In the genomic region with DNA sequence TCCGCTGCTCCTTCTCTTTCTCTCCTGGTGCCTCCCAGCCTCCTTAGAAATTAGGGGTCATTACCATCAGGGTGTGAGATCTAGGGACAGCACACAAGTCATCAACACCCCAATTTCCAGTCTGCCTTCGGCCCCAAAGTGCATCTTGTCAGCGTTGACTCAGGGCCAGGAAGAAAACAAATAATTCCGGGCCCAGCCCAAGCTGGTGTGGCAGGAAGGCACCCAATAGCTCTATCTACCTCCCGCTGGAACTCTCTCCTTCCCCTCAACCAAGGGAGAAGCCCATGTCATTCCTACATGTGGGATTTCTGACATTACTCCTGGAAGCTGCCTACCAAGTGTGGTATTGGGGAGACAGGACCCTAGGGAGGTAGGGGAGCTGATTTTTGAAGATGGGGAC, we compare ENCODE assay signal across 37 cellular contexts. TPM values are rescaled to one million over a fixed set of nuclear protein-coding genes. Genes with fewer than 3 reads are reported as not detected.
"Had no signal": no experiment of that assay in that cellular context is flagged by ENCODE, and none has a peak within 500 bp of the region (broad histone marks: within the 10 kb centered on the region; RNA-seq: fewer than 3 reads in every experiment).

No MANE protein-coding gene starts in this region.

- H3K36me3 ChIP-seq: ascending aorta, breast epithelium, gastrocnemius medialis had no signal

- H3K36me3 Mint-ChIP-seq: activated CD4-positive, alpha-beta memory T cell treated with anti-CD3 and anti-CD28 coated beads for 36 hours; activated CD8-positive, alpha-beta memory T cell treated with anti-CD3 and anti-CD28 coated beads, Interleukin-2, amount 10 ng/mL, durations not matched to agents 7 days and 5 days; activated naive CD4-positive, alpha-beta T cell treated with anti-CD3 and anti-CD28 coated beads, Interleukin-2, amount 50 U/mL, for 24 hours; activated naive CD8-positive, alpha-beta T cell treated with anti-CD3 and anti-CD28 coated beads, Interleukin-2, amount 10 ng/mL, durations not matched to agents 7 days and 5 days; brain had no signal

- H3K9me3 ChIP-seq: ascending aorta, breast epithelium, gastrocnemius medialis had no signal

- H3K27ac ChIP-seq: ascending aorta, breast epithelium, epithelial cell of prostate, foreskin keratinocyte, gastrocnemius medialis had no signal

- H3K4me3 Mint-ChIP-seq: activated CD4-positive, alpha-beta memory T cell treated with anti-CD3 and anti-CD28 coated beads for 36 hours; activated CD4-positive, alpha-beta T cell treated with anti-CD3 and anti-CD28 coated beads for 36 hours; activated CD4-positive, alpha-beta T cell treated with anti-CD3 and anti-CD28 coated beads, Interleukin-2, amount 10 ng/mL, durations not matched to agents 24 days and 14 days; activated CD8-positive, alpha-beta memory T cell treated with anti-CD3 and anti-CD28 coated beads, Interleukin-2, amount 10 ng/mL, durations not matched to agents 7 days and 5 days; activated CD8-positive, alpha-beta T cell treated with anti-CD3 and anti-CD28 coated beads, Interleukin-2, amount 10 ng/mL, durations not matched to agents 7 days and 5 days; activated naive CD4-positive, alpha-beta T cell treated with anti-CD3 and anti-CD28 coated beads for 36 hours; activated naive CD4-positive, alpha-beta T cell treated with anti-CD3 and anti-CD28 coated beads, Interleukin-2, amount 50 U/mL, for 24 hours; activated naive CD8-positive, alpha-beta T cell treated with anti-CD3 and anti-CD28 coated beads, Interleukin-2, amount 10 ng/mL, durations not matched to agents 7 days and 5 days; activated T-helper 1 cell treated with anti-CD3 and anti-CD28 coated beads, Interleukin-12 subunit alpha, Interleukin-12 subunit beta, Interleukin-2, Interleukin-4 antibody, amounts not matched to agents 30 ng/mL and 10 ng/mL and 1 ng/mL, durations not matched to agents 14 hours and 24 hours and 36 hours; brain; central memory CD8-positive, alpha-beta T cell; T-helper 17 cell; T-helper 2 cell treated with Interferon-gamma antibody and Interleukin-4, amounts not matched to agents 5 μg/mL and 100 μg/mL, for 36 hours had no signal

- H3K27me3 ChIP-seq: ascending aorta, breast epithelium, foreskin keratinocyte, gastrocnemius medialis had no signal

- H3K4me3 ChIP-seq: ascending aorta, breast epithelium, gastrocnemius medialis had no signal

- ATAC-seq: activated CD4-positive, alpha-beta T cell treated with anti-CD3 and anti-CD28 coated beads for 36 hours; activated CD8-positive, alpha-beta memory T cell treated with anti-CD3 and anti-CD28 coated beads, Interleukin-2, amount 10 ng/mL, durations not matched to agents 7 days and 5 days; activated CD8-positive, alpha-beta T cell treated with anti-CD3 and anti-CD28 coated beads, Interleukin-2, amount 10 ng/mL, durations not matched to agents 7 days and 5 days; foreskin keratinocyte; gastrocnemius medialis; T-helper 17 cell had no signal

- DNase-seq: activated CD4-positive, alpha-beta memory T cell treated with anti-CD3 and anti-CD28 coated beads for 36 hours; activated CD4-positive, alpha-beta T cell treated with anti-CD3 and anti-CD28 coated beads for 36 hours; activated CD4-positive, alpha-beta T cell treated with anti-CD3 and anti-CD28 coated beads, Interleukin-2, amount 10 ng/mL, durations not matched to agents 24 days and 14 days; activated CD4-positive, CD25-positive, alpha-beta regulatory T cell; activated CD4-positive, CD25-positive, alpha-beta regulatory T cell treated with anti-CD3 and anti-CD28 coated beads, Interleukin-2, amount 50 U/mL, for 72 hours; activated CD8-positive, alpha-beta memory T cell treated with anti-CD3 and anti-CD28 coated beads, Interleukin-2, amount 10 ng/mL, durations not matched to agents 7 days and 5 days; activated CD8-positive, alpha-beta memory T cell treated with anti-CD3 and anti-CD28 coated beads, Interleukin-2, amount 50 U/mL, for 4 hours; activated CD8-positive, alpha-beta T cell treated with anti-CD3 and anti-CD28 coated beads, Interleukin-2, amount 10 ng/mL, durations not matched to agents 7 days and 5 days; activated effector memory CD4-positive, alpha-beta T cell treated with anti-CD3 and anti-CD28 coated beads, Interleukin-2, amount 50 U/mL, for 16 hours; activated naive CD4-positive, alpha-beta T cell treated with anti-CD3 and anti-CD28 coated beads for 36 hours; activated naive CD8-positive, alpha-beta T cell treated with anti-CD3 and anti-CD28 coated beads, Interleukin-2, amount 10 ng/mL, durations not matched to agents 7 days and 5 days; activated T-cell treated with anti-CD3 and anti-CD28 coated beads, Interleukin-2, amount 50 U/mL, for 1 hour; activated T-cell treated with anti-CD3 and anti-CD28 coated beads, Interleukin-2, amount 50 U/mL, for 48 hours; cortex of kidney; dermis blood vessel endothelial cell; effector CD8-positive, alpha-beta T cell; foreskin keratinocyte; gastrocnemius medialis; glutamatergic neuron; T-helper 1 cell; T-helper 17 cell; T1000 had no signal

- H3K9me3 Mint-ChIP-seq: activated CD4-positive, alpha-beta memory T cell treated with anti-CD3 and anti-CD28 coated beads for 36 hours; activated CD4-positive, alpha-beta T cell treated with anti-CD3 and anti-CD28 coated beads, Interleukin-2, amount 10 ng/mL, durations not matched to agents 24 days and 14 days; activated naive CD4-positive, alpha-beta T cell treated with anti-CD3 and anti-CD28 coated beads for 36 hours; activated naive CD4-positive, alpha-beta T cell treated with anti-CD3 and anti-CD28 coated beads, Interleukin-2, amount 50 U/mL, for 24 hours; activated naive CD8-positive, alpha-beta T cell treated with anti-CD3 and anti-CD28 coated beads, Interleukin-2, amount 10 ng/mL, durations not matched to agents 7 days and 5 days; activated T-helper 1 cell treated with anti-CD3 and anti-CD28 coated beads, Interleukin-12 subunit alpha, Interleukin-12 subunit beta, Interleukin-2, Interleukin-4 antibody, amounts not matched to agents 30 ng/mL and 10 ng/mL and 1 ng/mL, durations not matched to agents 14 hours and 24 hours and 36 hours; activated T-helper 2 cell treated with anti-CD3 and anti-CD28 coated beads, Interferon-gamma antibody, Interleukin-2, Interleukin-4, amounts not matched to agents 10 μg/mL and 5 μg/mL and 100 μg/mL, durations not matched to agents 14 hours and 24 hours and 36 hours; central memory CD8-positive, alpha-beta T cell; T-helper 2 cell treated with Interferon-gamma antibody and Interleukin-4, amounts not matched to agents 5 μg/mL and 100 μg/mL, for 36 hours had no signal

- H3K4me1 ChIP-seq: ascending aorta, breast epithelium, gastrocnemius medialis had no signal

- FAIRE-seq: endometrium, endothelial cell of umbilical vein had no signal

- H3K27ac Mint-ChIP-seq: activated CD4-positive, alpha-beta memory T cell treated with anti-CD3 and anti-CD28 coated beads for 36 hours; activated CD4-positive, alpha-beta T cell treated with anti-CD3 and anti-CD28 coated beads for 36 hours; activated CD4-positive, alpha-beta T cell treated with anti-CD3 and anti-CD28 coated beads, Interleukin-2, amount 10 ng/mL, durations not matched to agents 24 days and 14 days; activated CD8-positive, alpha-beta memory T cell treated with anti-CD3 and anti-CD28 coated beads, Interleukin-2, amount 10 ng/mL, durations not matched to agents 7 days and 5 days; activated CD8-positive, alpha-beta T cell treated with anti-CD3 and anti-CD28 coated beads, Interleukin-2, amount 10 ng/mL, durations not matched to agents 7 days and 5 days; activated naive CD4-positive, alpha-beta T cell treated with anti-CD3 and anti-CD28 coated beads for 36 hours; activated naive CD4-positive, alpha-beta T cell treated with anti-CD3 and anti-CD28 coated beads, Interleukin-2, amount 50 U/mL, for 24 hours; activated naive CD8-positive, alpha-beta T cell treated with anti-CD3 and anti-CD28 coated beads, Interleukin-2, amount 10 ng/mL, durations not matched to agents 7 days and 5 days; activated T-helper 1 cell treated with anti-CD3 and anti-CD28 coated beads, Interleukin-12 subunit alpha, Interleukin-12 subunit beta, Interleukin-2, Interleukin-4 antibody, amounts not matched to agents 30 ng/mL and 10 ng/mL and 1 ng/mL, durations not matched to agents 14 hours and 24 hours and 36 hours; activated T-helper 2 cell treated with anti-CD3 and anti-CD28 coated beads, Interferon-gamma antibody, Interleukin-2, Interleukin-4, amounts not matched to agents 10 μg/mL and 5 μg/mL and 100 μg/mL, durations not matched to agents 14 hours and 24 hours and 36 hours; brain; T-helper 17 cell; T-helper 2 cell treated with Interferon-gamma antibody and Interleukin-4, amounts not matched to agents 5 μg/mL and 100 μg/mL, for 36 hours had no signal

- H3K27me3 Mint-ChIP-seq: activated CD4-positive, alpha-beta memory T cell treated with anti-CD3 and anti-CD28 coated beads for 36 hours; activated CD4-positive, alpha-beta T cell treated with anti-CD3 and anti-CD28 coated beads for 36 hours; activated naive CD4-positive, alpha-beta T cell treated with anti-CD3 and anti-CD28 coated beads, Interleukin-2, amount 50 U/mL, for 24 hours; central memory CD8-positive, alpha-beta T cell had no signal

- H3K4me1 Mint-ChIP-seq: activated CD4-positive, alpha-beta T cell treated with anti-CD3 and anti-CD28 coated beads for 36 hours; activated CD4-positive, alpha-beta T cell treated with anti-CD3 and anti-CD28 coated beads, Interleukin-2, amount 10 ng/mL, durations not matched to agents 24 days and 14 days; activated CD8-positive, alpha-beta memory T cell treated with anti-CD3 and anti-CD28 coated beads, Interleukin-2, amount 10 ng/mL, durations not matched to agents 7 days and 5 days; activated naive CD4-positive, alpha-beta T cell treated with anti-CD3 and anti-CD28 coated beads, Interleukin-2, amount 50 U/mL, for 24 hours; activated naive CD8-positive, alpha-beta T cell treated with anti-CD3 and anti-CD28 coated beads, Interleukin-2, amount 10 ng/mL, durations not matched to agents 7 days and 5 days; brain; central memory CD8-positive, alpha-beta T cell had no signal

RNA-seq across cellular contexts. Expression of gene C6orf132, which starts 11.5 kb away (rescaled TPM):
- total RNA-seq: cerebellum, dermis blood vessel endothelial cell, T-helper 17 cell had no signal

RNA-seq across cellular contexts. Expression of gene GUCA1A, which starts 19.2 kb away (rescaled TPM):
- total RNA-seq: activated CD4-positive, alpha-beta memory T cell treated with anti-CD3 and anti-CD28 coated beads for 36 hours; activated CD4-positive, alpha-beta T cell treated with anti-CD3 and anti-CD28 coated beads for 36 hours; activated CD4-positive, alpha-beta T cell treated with anti-CD3 and anti-CD28 coated beads, Interleukin-2, amount 10 ng/mL, durations not matched to agents 24 days and 14 days; activated CD8-positive, alpha-beta memory T cell treated with anti-CD3 and anti-CD28 coated beads for 36 hours; activated CD8-positive, alpha-beta memory T cell treated with anti-CD3 and anti-CD28 coated beads, Interleukin-2, amount 10 ng/mL, durations not matched to agents 7 days and 5 days; activated CD8-positive, alpha-beta T cell treated with anti-CD3 and anti-CD28 coated beads, Interleukin-2, amount 10 ng/mL, durations not matched to agents 7 days and 5 days; activated naive CD4-positive, alpha-beta T cell treated with anti-CD3 and anti-CD28 coated beads for 36 hours; activated naive CD8-positive, alpha-beta T cell treated with anti-CD3 and anti-CD28 coated beads, Interleukin-2, amount 10 ng/mL, durations not matched to agents 7 days and 5 days; activated T-helper 1 cell treated with anti-CD3 and anti-CD28 coated beads, Interleukin-12 subunit alpha, Interleukin-12 subunit beta, Interleukin-2, Interleukin-4 antibody, amounts not matched to agents 30 ng/mL and 10 ng/mL and 1 ng/mL, durations not matched to agents 14 hours and 24 hours and 36 hours; breast epithelium; cardiac septum; dermis blood vessel endothelial cell; foreskin keratinocyte; gastrocnemius medialis; T-helper 17 cell had no signal
- polyA plus RNA-seq: esophagus had no signal
